In genomic region chr1:26500488-26501175, GRCh38 we compare ENCODE assay signal across 8 cellular contexts. TPM values are rescaled to one million over a fixed set of nuclear protein-coding genes. Genes with fewer than 3 reads are reported as not detected.
DNase-seq lines count a peak whose midpoint lies in the region; FAIRE-seq and TF ChIP-seq lines count a peak whose summit lies in the region.

No MANE protein-coding gene starts in this region.

- H3K4me3 ChIP-seq in MG63, result peak overlapping the region; percentile 50
- H3K4me3 ChIP-seq in tibial nerve, result peak overlapping the region; percentile 65 to 89 (median 75)

- peak in 2 of 5 experiments; percentile 63 to 72 for TF ChIP-seq CTCF in tibial nerve (IDR thresholded peaks at IDR 0.05)

- H3K27me3 ChIP-seq in MG63, result no peaks in the 10 kb centered on the region
- H3K27me3 ChIP-seq in tibial nerve, result no peaks in the 10 kb centered on the region

- intact Hi-C loops in cardiac septum (cut with DNase I) (loop anchor here (2.0 kb wide), 2 partner anchors 28 to 68 kb away; partner anchors contain the start of genes DHDDS and HMGN2), posterior cingulate gyrus (cut with DNase I) (loop anchor here (1.0 to 10.0 kb wide), 3 partner anchors 28 to 289 kb away; partner anchors contain the start of gene HMGN2)

- H3K4me1 ChIP-seq in tibial nerve, result peaks cover 0 to 17% (median 5%) of the 10 kb centered on the region in 4 donors

- DNase-seq in ELF-1 (ENCODE audit: low read depth, low spot score) (peak; percentile 82), H54 (ENCODE audit: insufficient read length, low spot score) (peak; percentile 55), MG63 (peak; percentile 92), SKM-1 (lab: John Stamatoyannopoulos, UW; ENCODE audit: unreplicated experiment) (peak; percentile 66), cardiac septum (ENCODE audit: low spot score) (peak; percentile 97), posterior cingulate gyrus (peak; percentile 75 to 98 (median 88)), tibial nerve (ENCODE audit: low spot score in 2 of 2) (peak; percentile 79 to 86)
- peak; percentile 85 for DNase-seq in activated naive CD8-positive, alpha-beta T cell treated with anti-CD3 and anti-CD28 coated beads, Interleukin-2, amount 50 U/mL, for 16 hours (ENCODE audit: low read depth, low spot score)

- H3K9me3 ChIP-seq in MG63 (no peaks in the 10 kb centered on the region), tibial nerve (no peaks in the 10 kb centered on the region)

- peak; percentile 58 for TF ChIP-seq POLR2A in H54 (IDR thresholded peaks at IDR 0.05; ENCODE audit: low read depth, low read length)
- peak in 1 of 2 donors; percentile 19 for TF ChIP-seq POLR2A in tibial nerve (IDR thresholded peaks at IDR 0.05)

- 0 to 1% methylated on average over 18 to 34 of the region's 74 CpGs for WGBS in tibial nerve, 2 donors

- peak overlapping the region; percentile 86 to 96 (median 93) for H3K27ac ChIP-seq in tibial nerve

- peak; percentile 46 to 78 for TF ChIP-seq EP300 in tibial nerve (IDR thresholded peaks at IDR 0.05)

- H3K36me3 ChIP-seq in MG63 (no peaks in the 10 kb centered on the region), tibial nerve (no peaks in the 10 kb centered on the region)

- FAIRE-seq in H54 (lab: Jason Lieb, UNC), result no peak

RNA-seq across cellular contexts. Expression of gene HMGN2, which starts 28.4 kb away (rescaled TPM):
- 568 and 802 TPM in 2 replicates for total RNA-seq in MG63 (2014; rRNA removed; shearing (Covaris generic); ENCODE audit: low replicate concordance)
- total RNA-seq in cardiac septum (162 TPM), tibial nerve (100 to 1,000 TPM; 165 to 237 (median 207) TPM)

RNA-seq across cellular contexts. Expression of gene RPS6KA1, which starts 28.9 kb away (rescaled TPM):
- total RNA-seq in MG63 (2014; rRNA removed; shearing (Covaris generic); ENCODE audit: low replicate concordance), result 10.1 and 10.2 TPM in 2 replicates
- total RNA-seq in cardiac septum, result 3.3 TPM
- total RNA-seq in tibial nerve, result 10 to 100 TPM; 10.7 to 37.2 (median 13.5) TPM

Comparison
In these comparisons a context has a peak if more than half of its experiments do, and no peak if none do; other contexts are left out.
1. Peak in every context shown above with its lines: DNase-seq, H3K4me3 ChIP-seq and H3K27ac ChIP-seq.